ENCODE assay signal across 1 cellular context in the genomic region with DNA sequence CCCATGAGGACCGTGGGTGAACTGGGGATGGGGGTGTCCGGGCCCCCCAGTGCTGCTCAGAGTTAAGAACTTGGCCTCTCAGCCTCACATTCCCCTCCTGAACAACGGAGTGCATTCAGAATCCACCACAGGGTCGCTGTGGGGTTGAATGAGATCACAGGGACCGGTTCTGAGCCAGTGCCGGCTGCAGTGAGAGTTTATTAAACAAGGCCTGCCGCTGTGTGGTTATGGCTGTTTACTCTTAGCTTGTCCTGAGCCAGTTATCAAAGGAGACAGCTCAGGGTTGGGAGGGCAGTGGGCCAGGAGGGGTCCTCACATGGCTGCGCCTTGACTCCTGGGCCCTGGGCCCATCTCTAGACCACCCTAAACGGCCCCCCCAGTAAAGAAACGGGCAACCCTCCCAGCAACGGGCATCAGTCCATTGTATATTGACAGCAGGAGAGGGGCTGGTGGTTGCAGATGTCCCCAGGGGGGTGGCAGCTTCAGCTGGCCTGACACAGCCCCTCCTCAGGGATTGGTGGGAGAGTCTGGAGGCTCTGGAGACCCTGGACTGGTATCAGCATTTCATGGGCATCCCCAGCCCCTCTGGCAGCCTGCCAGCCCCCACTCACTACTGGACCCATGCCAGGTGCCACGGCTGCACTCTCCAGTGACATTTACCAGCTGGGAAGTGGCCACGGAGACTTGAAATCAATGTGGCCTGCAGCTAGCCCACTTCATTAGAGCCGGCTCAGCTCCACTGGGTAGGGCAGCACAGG.
A peak's percentile ranks its signal among the peaks of the same experiment; 100 is the strongest.
TF ChIP-seq lines count a peak whose summit lies in the region.

No MANE protein-coding gene starts in this region.

TF ChIP-seq in HepG2, 621 proteins besides CTCF, POLR2A, EP300 and RAD21 (continued from another document and continues in another):
- TF ChIP-seq, protein P1, sequence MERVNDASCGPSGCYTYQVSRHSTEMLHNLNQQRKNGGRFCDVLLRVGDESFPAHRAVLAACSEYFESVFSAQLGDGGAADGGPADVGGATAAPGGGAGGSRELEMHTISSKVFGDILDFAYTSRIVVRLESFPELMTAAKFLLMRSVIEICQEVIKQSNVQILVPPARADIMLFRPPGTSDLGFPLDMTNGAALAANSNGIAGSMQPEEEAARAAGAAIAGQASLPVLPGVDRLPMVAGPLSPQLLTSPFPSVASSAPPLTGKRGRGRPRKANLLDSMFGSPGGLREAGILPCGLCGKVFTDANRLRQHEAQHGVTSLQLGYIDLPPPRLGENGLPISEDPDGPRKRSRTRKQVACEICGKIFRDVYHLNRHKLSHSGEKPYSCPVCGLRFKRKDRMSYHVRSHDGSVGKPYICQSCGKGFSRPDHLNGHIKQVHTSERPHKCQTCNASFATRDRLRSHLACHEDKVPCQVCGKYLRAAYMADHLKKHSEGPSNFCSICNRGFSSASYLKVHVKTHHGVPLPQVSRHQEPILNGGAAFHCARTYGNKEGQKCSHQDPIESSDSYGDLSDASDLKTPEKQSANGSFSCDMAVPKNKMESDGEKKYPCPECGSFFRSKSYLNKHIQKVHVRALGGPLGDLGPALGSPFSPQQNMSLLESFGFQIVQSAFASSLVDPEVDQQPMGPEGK (CRISPR knock-in tag; IDR thresholded peaks at IDR 0.05), result peak; percentile 95
- TF ChIP-seq, protein P2, sequence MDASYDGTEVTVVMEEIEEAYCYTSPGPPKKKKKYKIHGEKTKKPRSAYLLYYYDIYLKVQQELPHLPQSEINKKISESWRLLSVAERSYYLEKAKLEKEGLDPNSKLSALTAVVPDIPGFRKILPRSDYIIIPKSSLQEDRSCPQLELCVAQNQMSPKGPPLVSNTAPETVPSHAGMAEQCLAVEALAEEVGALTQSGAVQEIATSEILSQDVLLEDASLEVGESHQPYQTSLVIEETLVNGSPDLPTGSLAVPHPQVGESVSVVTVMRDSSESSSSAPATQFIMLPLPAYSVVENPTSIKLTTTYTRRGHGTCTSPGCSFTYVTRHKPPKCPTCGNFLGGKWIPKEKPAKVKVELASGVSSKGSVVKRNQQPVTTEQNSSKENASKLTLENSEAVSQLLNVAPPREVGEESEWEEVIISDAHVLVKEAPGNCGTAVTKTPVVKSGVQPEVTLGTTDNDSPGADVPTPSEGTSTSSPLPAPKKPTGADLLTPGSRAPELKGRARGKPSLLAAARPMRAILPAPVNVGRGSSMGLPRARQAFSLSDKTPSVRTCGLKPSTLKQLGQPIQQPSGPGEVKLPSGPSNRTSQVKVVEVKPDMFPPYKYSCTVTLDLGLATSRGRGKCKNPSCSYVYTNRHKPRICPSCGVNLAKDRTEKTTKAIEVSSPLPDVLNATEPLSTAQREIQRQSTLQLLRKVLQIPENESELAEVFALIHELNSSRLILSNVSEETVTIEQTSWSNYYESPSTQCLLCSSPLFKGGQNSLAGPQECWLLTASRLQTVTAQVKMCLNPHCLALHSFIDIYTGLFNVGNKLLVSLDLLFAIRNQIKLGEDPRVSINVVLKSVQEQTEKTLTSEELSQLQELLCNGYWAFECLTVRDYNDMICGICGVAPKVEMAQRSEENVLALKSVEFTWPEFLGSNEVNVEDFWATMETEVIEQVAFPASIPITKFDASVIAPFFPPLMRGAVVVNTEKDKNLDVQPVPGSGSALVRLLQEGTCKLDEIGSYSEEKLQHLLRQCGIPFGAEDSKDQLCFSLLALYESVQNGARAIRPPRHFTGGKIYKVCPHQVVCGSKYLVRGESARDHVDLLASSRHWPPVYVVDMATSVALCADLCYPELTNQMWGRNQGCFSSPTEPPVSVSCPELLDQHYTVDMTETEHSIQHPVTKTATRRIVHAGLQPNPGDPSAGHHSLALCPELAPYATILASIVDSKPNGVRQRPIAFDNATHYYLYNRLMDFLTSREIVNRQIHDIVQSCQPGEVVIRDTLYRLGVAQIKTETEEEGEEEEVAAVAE (CRISPR knock-in tag; IDR thresholded peaks at IDR 0.05; ENCODE audit: borderline replicate concordance), result no peak
- TF ChIP-seq, protein P3, sequence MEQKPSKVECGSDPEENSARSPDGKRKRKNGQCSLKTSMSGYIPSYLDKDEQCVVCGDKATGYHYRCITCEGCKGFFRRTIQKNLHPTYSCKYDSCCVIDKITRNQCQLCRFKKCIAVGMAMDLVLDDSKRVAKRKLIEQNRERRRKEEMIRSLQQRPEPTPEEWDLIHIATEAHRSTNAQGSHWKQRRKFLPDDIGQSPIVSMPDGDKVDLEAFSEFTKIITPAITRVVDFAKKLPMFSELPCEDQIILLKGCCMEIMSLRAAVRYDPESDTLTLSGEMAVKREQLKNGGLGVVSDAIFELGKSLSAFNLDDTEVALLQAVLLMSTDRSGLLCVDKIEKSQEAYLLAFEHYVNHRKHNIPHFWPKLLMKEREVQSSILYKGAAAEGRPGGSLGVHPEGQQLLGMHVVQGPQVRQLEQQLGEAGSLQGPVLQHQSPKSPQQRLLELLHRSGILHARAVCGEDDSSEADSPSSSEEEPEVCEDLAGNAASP (CRISPR knock-in tag; IDR thresholded peaks at IDR 0.05; ENCODE audit: borderline replicate concordance), result peak; percentile 12; the same call in 1 of the 2 replicates
- TF ChIP-seq, protein P4, sequence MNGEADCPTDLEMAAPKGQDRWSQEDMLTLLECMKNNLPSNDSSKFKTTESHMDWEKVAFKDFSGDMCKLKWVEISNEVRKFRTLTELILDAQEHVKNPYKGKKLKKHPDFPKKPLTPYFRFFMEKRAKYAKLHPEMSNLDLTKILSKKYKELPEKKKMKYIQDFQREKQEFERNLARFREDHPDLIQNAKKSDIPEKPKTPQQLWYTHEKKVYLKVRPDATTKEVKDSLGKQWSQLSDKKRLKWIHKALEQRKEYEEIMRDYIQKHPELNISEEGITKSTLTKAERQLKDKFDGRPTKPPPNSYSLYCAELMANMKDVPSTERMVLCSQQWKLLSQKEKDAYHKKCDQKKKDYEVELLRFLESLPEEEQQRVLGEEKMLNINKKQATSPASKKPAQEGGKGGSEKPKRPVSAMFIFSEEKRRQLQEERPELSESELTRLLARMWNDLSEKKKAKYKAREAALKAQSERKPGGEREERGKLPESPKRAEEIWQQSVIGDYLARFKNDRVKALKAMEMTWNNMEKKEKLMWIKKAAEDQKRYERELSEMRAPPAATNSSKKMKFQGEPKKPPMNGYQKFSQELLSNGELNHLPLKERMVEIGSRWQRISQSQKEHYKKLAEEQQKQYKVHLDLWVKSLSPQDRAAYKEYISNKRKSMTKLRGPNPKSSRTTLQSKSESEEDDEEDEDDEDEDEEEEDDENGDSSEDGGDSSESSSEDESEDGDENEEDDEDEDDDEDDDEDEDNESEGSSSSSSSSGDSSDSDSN (CRISPR knock-in tag; IDR thresholded peaks at IDR 0.05), result no peak
- TF ChIP-seq PCBP2 (optimal IDR thresholded peaks at IDR 0.05; ENCODE audit: low read depth, low read length, poor library complexity, severe bottlenecking), result no peak
- peak; percentile 54; the same call in 1 of the 2 replicates for TF ChIP-seq SAP130 (CRISPR knock-in tag; IDR thresholded peaks at IDR 0.05; ENCODE audit: low read depth)
- TF ChIP-seq HMG20A (CRISPR knock-in tag; IDR thresholded peaks at IDR 0.05; ENCODE audit: borderline replicate concordance), result peak; percentile 29; the same call in 1 of the 2 replicates
- no peak for TF ChIP-seq ZNF766 (CRISPR knock-in tag; IDR thresholded peaks at IDR 0.05; ENCODE audit: borderline replicate concordance)
- peak; percentile 21; the same call in 1 of the 2 replicates for TF ChIP-seq SP5 (CRISPR knock-in tag; IDR thresholded peaks at IDR 0.05; ENCODE audit: borderline replicate concordance, low read depth)
- no peak for TF ChIP-seq ZNF761 (CRISPR knock-in tag; conservative IDR thresholded peaks at IDR 0.05)
- TF ChIP-seq, protein P5, sequence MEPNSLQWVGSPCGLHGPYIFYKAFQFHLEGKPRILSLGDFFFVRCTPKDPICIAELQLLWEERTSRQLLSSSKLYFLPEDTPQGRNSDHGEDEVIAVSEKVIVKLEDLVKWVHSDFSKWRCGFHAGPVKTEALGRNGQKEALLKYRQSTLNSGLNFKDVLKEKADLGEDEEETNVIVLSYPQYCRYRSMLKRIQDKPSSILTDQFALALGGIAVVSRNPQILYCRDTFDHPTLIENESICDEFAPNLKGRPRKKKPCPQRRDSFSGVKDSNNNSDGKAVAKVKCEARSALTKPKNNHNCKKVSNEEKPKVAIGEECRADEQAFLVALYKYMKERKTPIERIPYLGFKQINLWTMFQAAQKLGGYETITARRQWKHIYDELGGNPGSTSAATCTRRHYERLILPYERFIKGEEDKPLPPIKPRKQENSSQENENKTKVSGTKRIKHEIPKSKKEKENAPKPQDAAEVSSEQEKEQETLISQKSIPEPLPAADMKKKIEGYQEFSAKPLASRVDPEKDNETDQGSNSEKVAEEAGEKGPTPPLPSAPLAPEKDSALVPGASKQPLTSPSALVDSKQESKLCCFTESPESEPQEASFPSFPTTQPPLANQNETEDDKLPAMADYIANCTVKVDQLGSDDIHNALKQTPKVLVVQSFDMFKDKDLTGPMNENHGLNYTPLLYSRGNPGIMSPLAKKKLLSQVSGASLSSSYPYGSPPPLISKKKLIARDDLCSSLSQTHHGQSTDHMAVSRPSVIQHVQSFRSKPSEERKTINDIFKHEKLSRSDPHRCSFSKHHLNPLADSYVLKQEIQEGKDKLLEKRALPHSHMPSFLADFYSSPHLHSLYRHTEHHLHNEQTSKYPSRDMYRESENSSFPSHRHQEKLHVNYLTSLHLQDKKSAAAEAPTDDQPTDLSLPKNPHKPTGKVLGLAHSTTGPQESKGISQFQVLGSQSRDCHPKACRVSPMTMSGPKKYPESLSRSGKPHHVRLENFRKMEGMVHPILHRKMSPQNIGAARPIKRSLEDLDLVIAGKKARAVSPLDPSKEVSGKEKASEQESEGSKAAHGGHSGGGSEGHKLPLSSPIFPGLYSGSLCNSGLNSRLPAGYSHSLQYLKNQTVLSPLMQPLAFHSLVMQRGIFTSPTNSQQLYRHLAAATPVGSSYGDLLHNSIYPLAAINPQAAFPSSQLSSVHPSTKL (CRISPR knock-in tag; IDR thresholded peaks at IDR 0.05), result peak; percentile 23
- TF ChIP-seq DMAP1 (CRISPR knock-in tag; IDR thresholded peaks at IDR 0.05), result no peak
- TF ChIP-seq, protein P6, sequence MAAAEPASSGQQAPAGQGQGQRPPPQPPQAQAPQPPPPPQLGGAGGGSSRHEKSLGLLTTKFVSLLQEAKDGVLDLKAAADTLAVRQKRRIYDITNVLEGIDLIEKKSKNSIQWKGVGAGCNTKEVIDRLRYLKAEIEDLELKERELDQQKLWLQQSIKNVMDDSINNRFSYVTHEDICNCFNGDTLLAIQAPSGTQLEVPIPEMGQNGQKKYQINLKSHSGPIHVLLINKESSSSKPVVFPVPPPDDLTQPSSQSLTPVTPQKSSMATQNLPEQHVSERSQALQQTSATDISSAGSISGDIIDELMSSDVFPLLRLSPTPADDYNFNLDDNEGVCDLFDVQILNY (CRISPR knock-in tag; conservative IDR thresholded peaks at IDR 0.05), result no peak
- TF ChIP-seq FOXA3 (CRISPR knock-in tag; IDR thresholded peaks at IDR 0.05), result peak; percentile 82
- peak; percentile 69 for TF ChIP-seq ZBTB7B (CRISPR knock-in tag; IDR thresholded peaks at IDR 0.05)
- peak; percentile 39; the same call in 1 of the 2 replicates for TF ChIP-seq TBX2 (CRISPR knock-in tag; IDR thresholded peaks at IDR 0.05; ENCODE audit: borderline replicate concordance)
- no peak for TF ChIP-seq FOXC1 (CRISPR knock-in tag; IDR thresholded peaks at IDR 0.05; ENCODE audit: borderline replicate concordance)
- TF ChIP-seq, protein P7, sequence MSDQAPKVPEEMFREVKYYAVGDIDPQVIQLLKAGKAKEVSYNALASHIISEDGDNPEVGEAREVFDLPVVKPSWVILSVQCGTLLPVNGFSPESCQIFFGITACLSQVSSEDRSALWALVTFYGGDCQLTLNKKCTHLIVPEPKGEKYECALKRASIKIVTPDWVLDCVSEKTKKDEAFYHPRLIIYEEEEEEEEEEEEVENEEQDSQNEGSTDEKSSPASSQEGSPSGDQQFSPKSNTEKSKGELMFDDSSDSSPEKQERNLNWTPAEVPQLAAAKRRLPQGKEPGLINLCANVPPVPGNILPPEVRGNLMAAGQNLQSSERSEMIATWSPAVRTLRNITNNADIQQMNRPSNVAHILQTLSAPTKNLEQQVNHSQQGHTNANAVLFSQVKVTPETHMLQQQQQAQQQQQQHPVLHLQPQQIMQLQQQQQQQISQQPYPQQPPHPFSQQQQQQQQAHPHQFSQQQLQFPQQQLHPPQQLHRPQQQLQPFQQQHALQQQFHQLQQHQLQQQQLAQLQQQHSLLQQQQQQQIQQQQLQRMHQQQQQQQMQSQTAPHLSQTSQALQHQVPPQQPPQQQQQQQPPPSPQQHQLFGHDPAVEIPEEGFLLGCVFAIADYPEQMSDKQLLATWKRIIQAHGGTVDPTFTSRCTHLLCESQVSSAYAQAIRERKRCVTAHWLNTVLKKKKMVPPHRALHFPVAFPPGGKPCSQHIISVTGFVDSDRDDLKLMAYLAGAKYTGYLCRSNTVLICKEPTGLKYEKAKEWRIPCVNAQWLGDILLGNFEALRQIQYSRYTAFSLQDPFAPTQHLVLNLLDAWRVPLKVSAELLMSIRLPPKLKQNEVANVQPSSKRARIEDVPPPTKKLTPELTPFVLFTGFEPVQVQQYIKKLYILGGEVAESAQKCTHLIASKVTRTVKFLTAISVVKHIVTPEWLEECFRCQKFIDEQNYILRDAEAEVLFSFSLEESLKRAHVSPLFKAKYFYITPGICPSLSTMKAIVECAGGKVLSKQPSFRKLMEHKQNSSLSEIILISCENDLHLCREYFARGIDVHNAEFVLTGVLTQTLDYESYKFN (CRISPR knock-in tag; conservative IDR thresholded peaks at IDR 0.05), result no peak
- TF ChIP-seq TEAD3 (CRISPR knock-in tag; optimal IDR thresholded peaks at IDR 0.05; ENCODE audit: borderline replicate concordance), result peak; percentile 8
- TF ChIP-seq ZBTB7A (CRISPR knock-in tag; IDR thresholded peaks at IDR 0.05), result 0 out of 2 replicates have a peak, but pooled peaks have one; percentile 18
- TF ChIP-seq NR2F6 (IDR thresholded peaks at IDR 0.05), result peak; percentile 31; the same call in 1 of the 2 replicates
- TF ChIP-seq NR2F6 (CRISPR knock-in tag; IDR thresholded peaks at IDR 0.05), result 0 out of 2 replicates have a peak, but pooled peaks have one; percentile 35
- 0 out of 2 replicates have a peak, but pooled peaks have one; percentile 42 for TF ChIP-seq HNRNPL (IDR thresholded peaks at IDR 0.05; ENCODE audit: low read depth, low read length)
- no peak for TF ChIP-seq SATB2 (CRISPR knock-in tag; IDR thresholded peaks at IDR 0.05)
- TF ChIP-seq SRSF1 (optimal IDR thresholded peaks at IDR 0.05; ENCODE audit: low read depth, low read length), result peak; percentile 70
- peak; percentile 84 for TF ChIP-seq RARA (CRISPR knock-in tag; IDR thresholded peaks at IDR 0.05)
- TF ChIP-seq TCF7 (IDR thresholded peaks at IDR 0.05; ENCODE audit: low read depth), result peak; percentile 85
- TF ChIP-seq BHLHE40 (IDR thresholded peaks at IDR 0.05; ENCODE audit: low read length), result 0 out of 2 replicates have a peak, but pooled peaks have one; percentile 20
- TF ChIP-seq SOX13 (IDR thresholded peaks at IDR 0.05), result no peak
- TF ChIP-seq SOX13 (CRISPR knock-in tag; conservative IDR thresholded peaks at IDR 0.05 in 1 of 2, IDR thresholded peaks at IDR 0.05 in 1 of 2), result peak in 1 of 2 experiments; percentile 4; a peak in 1 of 4 replicates
- peak; percentile 70 for TF ChIP-seq RXRA (CRISPR knock-in tag; IDR thresholded peaks at IDR 0.05)
- TF ChIP-seq NCOA2 (CRISPR knock-in tag; IDR thresholded peaks at IDR 0.05), result peak; percentile 14; the same call in 1 of the 2 replicates
